ENCODE assay signal across 9 cellular contexts in genomic region chr16:4317471-4318170, GRCh38. TPM values are rescaled to one million over a fixed set of nuclear protein-coding genes. Genes with fewer than 3 reads are reported as not detected.
A peak's percentile ranks its signal among the peaks of the same experiment; 100 is the strongest.
DNase-seq lines count a peak whose midpoint lies in the region; ATAC-seq and TF ChIP-seq lines count a peak whose summit lies in the region.
"Had no signal": no experiment of that assay in that cellular context is flagged by ENCODE, and none has a peak within 500 bp of the region (broad histone marks: within the 10 kb centered on the region; RNA-seq: fewer than 3 reads in every experiment).

No MANE protein-coding gene starts in this region.

- H3K9me3 ChIP-seq in HUES6 (ENCODE audit: control insufficient read depth, insufficient read depth, low read depth, low read length), result no peaks in the 10 kb centered on the region
- H3K9me3 ChIP-seq in suprapubic skin, result no peaks in the 10 kb centered on the region

- TF ChIP-seq CTCF in kidney epithelial cell (IDR thresholded peaks at IDR 0.05; ENCODE audit: insufficient read depth, low read length, poor library complexity, severe bottlenecking) (no peak), suprapubic skin (IDR thresholded peaks at IDR 0.05) (no peak)

- H3K27ac Mint-ChIP-seq in activated T-cell treated with anti-CD3 and anti-CD28 coated beads, Interleukin-2, amount 50 U/mL, for 24 hours, result no peak overlapping the region

- H3K4me3 ChIP-seq in HUES6 (ENCODE audit: low read depth, low read length), result peak overlapping the region; percentile 68
- H3K4me3 ChIP-seq in kidney epithelial cell (ENCODE audit: low read depth, low read length), result peak overlapping the region; percentile 87
- H3K4me3 ChIP-seq in suprapubic skin, result peak overlapping the region; percentile 81

- H3K9me3 Mint-ChIP-seq in activated T-cell treated with anti-CD3 and anti-CD28 coated beads, Interleukin-2, amount 50 U/mL, for 24 hours, result no peaks in the 10 kb centered on the region
- H3K9me3 Mint-ChIP-seq: dendritic cell treated with granulocyte-macrophage colony-stimulating factor and Interleukin-4, amounts not matched to agents 40 ng/mL and 50 ng/mL, for 4 days had no signal

- no peak overlapping the region for H3K4me3 Mint-ChIP-seq in activated T-cell treated with anti-CD3 and anti-CD28 coated beads, Interleukin-2, amount 50 U/mL, for 24 hours

- H3K4me1 ChIP-seq in HUES6 (ENCODE audit: control insufficient read depth, insufficient read depth, low read length), result peaks cover 46% of the 10 kb centered on the region
- peaks cover 70% of the 10 kb centered on the region for H3K4me1 ChIP-seq in suprapubic skin

- no peaks in the 10 kb centered on the region for H3K36me3 Mint-ChIP-seq in activated T-cell treated with anti-CD3 and anti-CD28 coated beads, Interleukin-2, amount 50 U/mL, for 24 hours (ENCODE audit: low read depth)

- peaks cover 18% of the 10 kb centered on the region for H3K4me1 Mint-ChIP-seq in activated T-cell treated with anti-CD3 and anti-CD28 coated beads, Interleukin-2, amount 50 U/mL, for 24 hours (ENCODE audit: low read depth)

- H3K36me3 ChIP-seq in HUES6 (ENCODE audit: control insufficient read depth, insufficient read depth, low read length) (no peaks in the 10 kb centered on the region), kidney epithelial cell (ENCODE audit: control insufficient read depth, insufficient read depth, low read length) (no peaks in the 10 kb centered on the region), suprapubic skin (no peaks in the 10 kb centered on the region)

- H3K27me3 Mint-ChIP-seq in activated T-cell treated with anti-CD3 and anti-CD28 coated beads, Interleukin-2, amount 50 U/mL, for 24 hours, result peaks cover 17% of the 10 kb centered on the region

- no peak for TF ChIP-seq EP300 in suprapubic skin (IDR thresholded peaks at IDR 0.05)

- DNase-seq in astrocyte of the hippocampus (ENCODE audit: low read depth, low spot score) (peak; percentile 70), kidney epithelial cell (ENCODE audit: low read depth) (no peak), suprapubic skin (ENCODE audit: low spot score in 2 of 2) (no peak), SK-N-DZ (ENCODE audit: low spot score) (no peak)
- no peak for DNase-seq in stimulated activated naive CD4-positive, alpha-beta T cell treated with Interleukin-2 at 50 U/mL for 16 hours (lab: John Stamatoyannopoulos, UW)
- no peak for DNase-seq in activated T-cell treated with anti-CD3 and anti-CD28 coated beads, Interleukin-2, amount 50 U/mL, for 24 hours

- H3K27me3 ChIP-seq in HUES6 (ENCODE audit: control insufficient read depth, insufficient read depth, low read length) (peaks cover 14% of the 10 kb centered on the region), kidney epithelial cell (ENCODE audit: control insufficient read depth, insufficient read depth, low read length) (no peaks in the 10 kb centered on the region), suprapubic skin (peaks cover 8% of the 10 kb centered on the region)

- TF ChIP-seq POLR2A in suprapubic skin (IDR thresholded peaks at IDR 0.05), result no peak

- no peak overlapping the region for H3K9ac ChIP-seq in HUES6 (ENCODE audit: low read length)

- H3K27ac ChIP-seq in HUES6 (ENCODE audit: low read depth, low read length) (no peak overlapping the region), suprapubic skin (peak overlapping the region; percentile 87)

- no peak for ATAC-seq in HG03442 (IDR thresholded peaks at IDR 0.05; ENCODE audit: unreplicated experiment)

- 41% methylated on average over 5 of the region's 9 CpGs for WGBS in suprapubic skin

RNA-seq across cellular contexts. Expression of gene GLIS2, which starts 1.8 kb away (rescaled TPM):
- total RNA-seq in kidney epithelial cell (11.5 and 14.7 TPM in 2 replicates), suprapubic skin (1 to 10 TPM; 1.1 to 3.1 (median 2.3) TPM)
- 4.4 and 4.5 TPM in 2 replicates for polyA plus RNA-seq in SK-N-DZ (2014; cell fraction: cytosol; rRNA removed)
- 2.7 and 7.0 TPM in 2 replicates for polyA plus RNA-seq in SK-N-DZ (2014; cell fraction: nucleus; rRNA removed)

RNA-seq across cellular contexts. Expression of gene PAM16, which starts 33.5 kb away (rescaled TPM):
- total RNA-seq in kidney epithelial cell, result 58.1 and 62.8 TPM in 2 replicates
- total RNA-seq in suprapubic skin, result 10 to 100 TPM; 23.8 to 54.7 (median 46.1) TPM
- polyA plus RNA-seq in SK-N-DZ (2014; cell fraction: cytosol; rRNA removed), result 187 and 191 TPM in 2 replicates
- 181 and 215 TPM in 2 replicates for polyA plus RNA-seq in SK-N-DZ (2014; cell fraction: nucleus; rRNA removed)

RNA-seq across cellular contexts. Expression of gene TFAP4, which starts 44.8 kb away (rescaled TPM):
- total RNA-seq in kidney epithelial cell (7.1 and 10.4 TPM in 2 replicates), suprapubic skin (10 to 100 TPM; 12.0 to 18.3 (median 14.9) TPM)
- 26.4 and 28.4 TPM in 2 replicates for polyA plus RNA-seq in SK-N-DZ (2014; cell fraction: cytosol; rRNA removed)
- polyA plus RNA-seq in SK-N-DZ (2014; cell fraction: nucleus; rRNA removed), result 29.5 and 31.0 TPM in 2 replicates

RNA-seq across cellular contexts. Expression of gene VASN, which starts 54.0 kb away (rescaled TPM):
- total RNA-seq in kidney epithelial cell (60.4 and 73.5 TPM in 2 replicates), suprapubic skin (10 to 100 TPM; 10.8 to 23.3 (median 22.3) TPM)
- 7.4 and 7.9 TPM in 2 replicates for polyA plus RNA-seq in SK-N-DZ (2014; cell fraction: cytosol; rRNA removed)
- 3.4 and 4.9 TPM in 2 replicates for polyA plus RNA-seq in SK-N-DZ (2014; cell fraction: nucleus; rRNA removed)
